ENCODE assay signal across 8 cellular contexts in genomic region chr12:69469854-69470188, GRCh38. TPM values are rescaled to one million over a fixed set of nuclear protein-coding genes. Genes with fewer than 3 reads are reported as not detected.
A peak's percentile ranks its signal among the peaks of the same experiment; 100 is the strongest.
DNase-seq lines count a peak whose midpoint lies in the region; ATAC-seq and TF ChIP-seq lines count a peak whose summit lies in the region.

No MANE protein-coding gene starts in this region.

- H3K27ac ChIP-seq in endodermal cell (ENCODE audit: low read depth, low read length) (no peak overlapping the region), neuronal stem cell (replicated peaks; ENCODE audit: low read length) (peak overlapping the region; percentile 73)

- H3K9ac ChIP-seq in endodermal cell (ENCODE audit: extremely low read depth, low read length, poor library complexity, severe bottlenecking) = peak overlapping the region; percentile 85
- no peak overlapping the region for H3K9ac ChIP-seq in neuronal stem cell (ENCODE audit: low read depth, low read length, poor library complexity)

- no peak overlapping the region for H4K91ac ChIP-seq in neuronal stem cell (ENCODE audit: low read depth, low read length, poor library complexity)

- WGBS in endodermal cell (ENCODE audit: insufficient coverage in 1 of 2, insufficient read length in 1 of 2), 2 experiments = 43 to 54% methylated on average over 7 to 10 of the region's 10 CpGs
- WGBS in neuronal stem cell (ENCODE audit: extremely low coverage in 2 of 2, insufficient read length in 2 of 2, insufficient replicate concordance in 1 of 2), 2 donors = no CpG with 5 or more reads among the region's 10 CpGs

- CTCF ChIA-PET in Caco-2 (lab: Charles Lee) = no interaction called here

- in situ Hi-C loops in G401 (cut with HindIII; ENCODE audit: low sequenced_read_pairs) = no loop called here

- no peaks in the 10 kb centered on the region for H3K27me3 ChIP-seq in Caco-2 (replicated peaks; ENCODE audit: control insufficient read depth, insufficient read depth, low read length)
- no peaks in the 10 kb centered on the region for H3K27me3 ChIP-seq in endodermal cell (ENCODE audit: control insufficient read depth, insufficient read depth, low read length, poor library complexity, severe bottlenecking)
- no peaks in the 10 kb centered on the region for H3K27me3 ChIP-seq in neuronal stem cell (ENCODE audit: control insufficient read depth in 3 of 3, insufficient read depth in 3 of 3, low read depth in 1 of 3, low read length in 3 of 3)

- H3K23ac ChIP-seq in neuronal stem cell (ENCODE audit: low read depth, low read length, poor library complexity) = peak overlapping the region; percentile 99

- H3K4me3 Mint-ChIP-seq in Caco-2 (ENCODE audit: unreplicated experiment) (peak overlapping the region; percentile 86), endodermal cell (peak overlapping the region; percentile 94)

- TSS peak; percentile 72 for BruUV-seq in Caco-2 (replicated peaks; lab: Mats Ljungman, UMichigan)

- no peaks in the 10 kb centered on the region for H3K36me3 ChIP-seq in Caco-2 (ENCODE audit: control insufficient read depth, insufficient read depth, low read length)
- peaks cover 12% of the 10 kb centered on the region for H3K36me3 ChIP-seq in endodermal cell (ENCODE audit: control insufficient read depth, insufficient read depth, low read length)
- H3K36me3 ChIP-seq in neuronal stem cell (replicated peaks in 1 of 2; ENCODE audit: control insufficient read depth in 2 of 2, insufficient read depth in 2 of 2, low read length in 2 of 2) = peaks cover 0 to 6% of the 10 kb centered on the region in 2 donors

- peak overlapping the region; percentile 59 for H3K4me3 ChIP-seq in Caco-2 (ENCODE audit: low read depth, low read length)
- peak overlapping the region; percentile 88 for H3K4me3 ChIP-seq in NB4 (ENCODE audit: low read depth, low read length)
- H3K4me3 ChIP-seq in endodermal cell (ENCODE audit: low read length) = peak overlapping the region; percentile 97
- H3K4me3 ChIP-seq in neuronal stem cell (ENCODE audit: low read length in 2 of 2) = peak overlapping the region in 1 of 2 donors; percentile 64

- POLR2A ChIA-PET in Caco-2 (lab: Charles Lee) = interaction anchor here (0.5 to 1.4 kb wide), 4 partner anchors 52 to 124 kb away, joined by 3 to 9 read pairs (median 6); no protein-coding TSS in a partner anchor

- TF ChIP-seq CTCF in Caco-2 (IDR thresholded peaks at IDR 0.05; ENCODE audit: insufficient read depth in 1 of 2, low read depth in 1 of 2, low read length in 1 of 2, severe bottlenecking in 1 of 2, unreplicated experiment in 1 of 2) = no peak
- TF ChIP-seq CTCF in NB4 (IDR thresholded peaks at IDR 0.05; ENCODE audit: low read depth, low read length) = no peak
- no peak for TF ChIP-seq CTCF in endodermal cell (conservative IDR thresholded peaks at IDR 0.05)

- peak overlapping the region; percentile 31 for H3K4me2 ChIP-seq in neuronal stem cell (ENCODE audit: insufficient read depth, low read length, poor library complexity, severe bottlenecking)

- H2AFZ ChIP-seq in neuronal stem cell (ENCODE audit: low read length) = peak overlapping the region; percentile 97

- H2BK5ac ChIP-seq in neuronal stem cell (ENCODE audit: low read length) = peak overlapping the region; percentile 87

- H3K4me1 ChIP-seq in Caco-2 (peaks cover 35% of the 10 kb centered on the region), endodermal cell (ENCODE audit: control insufficient read depth, insufficient read depth, low read length) (peaks cover 2% of the 10 kb centered on the region), neuronal stem cell (ENCODE audit: control insufficient read depth in 2 of 2, insufficient read depth in 1 of 2, low read depth in 1 of 2, low read length in 2 of 2) (peaks cover 9 to 10% of the 10 kb centered on the region in 2 donors)

- H3K36me3 Mint-ChIP-seq in Caco-2 (ENCODE audit: insufficient read depth, unreplicated experiment) (peaks cover 35% of the 10 kb centered on the region), endodermal cell (ENCODE audit: low read depth) (peaks cover 4% of the 10 kb centered on the region)

- no peak overlapping the region for H4K8ac ChIP-seq in neuronal stem cell (ENCODE audit: low read depth, low read length)

- H3K4ac ChIP-seq in neuronal stem cell (ENCODE audit: low read length) = no peak overlapping the region

- ATAC-seq in GM19328 (IDR thresholded peaks at IDR 0.05; ENCODE audit: unreplicated experiment) = no peak
- no peak for ATAC-seq in HG02588 (IDR thresholded peaks at IDR 0.05; ENCODE audit: unreplicated experiment)

- no peak overlapping the region for H2BK15ac ChIP-seq in neuronal stem cell (ENCODE audit: low read length)

- H3K27me3 Mint-ChIP-seq in Caco-2 (ENCODE audit: insufficient read depth, unreplicated experiment) (no peaks in the 10 kb centered on the region), endodermal cell (ENCODE audit: insufficient read depth) (no peaks in the 10 kb centered on the region)

- peaks cover 61% of the 10 kb centered on the region for H3K4me1 Mint-ChIP-seq in Caco-2 (ENCODE audit: low read depth, unreplicated experiment)
- peaks cover 56% of the 10 kb centered on the region for H3K4me1 Mint-ChIP-seq in endodermal cell

- H2BK12ac ChIP-seq in neuronal stem cell (ENCODE audit: low read length) = no peak overlapping the region

- no peak overlapping the region for H2AK5ac ChIP-seq in neuronal stem cell (ENCODE audit: low read depth, low read length)

- H3K9me3 Mint-ChIP-seq in Caco-2 (ENCODE audit: unreplicated experiment) (no peaks in the 10 kb centered on the region), endodermal cell (no peaks in the 10 kb centered on the region)

- H3K27ac Mint-ChIP-seq in Caco-2 (ENCODE audit: unreplicated experiment) (peak overlapping the region; percentile 95), endodermal cell (peak overlapping the region; percentile 98)

- H3K14ac ChIP-seq in neuronal stem cell (ENCODE audit: low read length) = no peak overlapping the region

- DNase-seq in Caco-2 = no peak
- no peak for DNase-seq in NB4 (ENCODE audit: low read depth)
- no peak for DNase-seq in endodermal cell
- no peak for DNase-seq in neuronal stem cell (ENCODE audit: low spot score)
- DNase-seq in G401 (ENCODE audit: low spot score) = no peak
- no peak for DNase-seq in dermis blood vessel endothelial cell

- H3K18ac ChIP-seq in neuronal stem cell (ENCODE audit: low read length) = peak overlapping the region; percentile 59

- TF ChIP-seq POLR2A in NB4 (IDR thresholded peaks at IDR 0.05; ENCODE audit: extremely low read depth, insufficient read length) = no peak

- H3K9me3 ChIP-seq in Caco-2 (no peaks in the 10 kb centered on the region), endodermal cell (ENCODE audit: control insufficient read depth, low read length) (no peaks in the 10 kb centered on the region), neuronal stem cell (replicated peaks in 1 of 2; ENCODE audit: control insufficient read depth in 2 of 2, insufficient read depth in 1 of 2, low read depth in 1 of 2, low read length in 2 of 2) (no peaks in the 10 kb centered on the region)

- no peak overlapping the region for H2BK120ac ChIP-seq in neuronal stem cell (ENCODE audit: low read depth, low read length)

- no peaks in the 10 kb centered on the region for H3K79me1 ChIP-seq in neuronal stem cell (ENCODE audit: low read depth, low read length)

- intact Hi-C loops in Caco-2 (cut with micrococcal nuclease; ENCODE audit: unreplicated experiment) = loop anchor here (1.0 to 5.0 kb wide), 4 partner anchors 42 to 113 kb away; partner anchors contain the start of gene YEATS4

RNA-seq across cellular contexts. Expression of gene FRS2, which starts 0.4 kb away (rescaled TPM):
- total RNA-seq in Caco-2 (2022) = 82.3 and 86.5 TPM in 2 replicates
- 10 to 100 TPM; 63.1 to 65.8 TPM for total RNA-seq in endodermal cell
- polyA plus RNA-seq in endodermal cell (2013, experiment 1 of 2) = 32.6 TPM
- 37.5 TPM for polyA plus RNA-seq in endodermal cell (2013, experiment 2 of 2)
- 19.7 TPM for polyA plus RNA-seq in neuronal stem cell (2013, experiment 1 of 2)
- 21.9 TPM for polyA plus RNA-seq in neuronal stem cell (2013, experiment 2 of 2)
- total RNA-seq in G401 (2014; rRNA removed; shearing (Covaris generic)) = 14.2 and 20.6 TPM in 2 replicates
- total RNA-seq in dermis blood vessel endothelial cell = 17.4 and 23.3 TPM in 2 replicates
